In the genomic region with DNA sequence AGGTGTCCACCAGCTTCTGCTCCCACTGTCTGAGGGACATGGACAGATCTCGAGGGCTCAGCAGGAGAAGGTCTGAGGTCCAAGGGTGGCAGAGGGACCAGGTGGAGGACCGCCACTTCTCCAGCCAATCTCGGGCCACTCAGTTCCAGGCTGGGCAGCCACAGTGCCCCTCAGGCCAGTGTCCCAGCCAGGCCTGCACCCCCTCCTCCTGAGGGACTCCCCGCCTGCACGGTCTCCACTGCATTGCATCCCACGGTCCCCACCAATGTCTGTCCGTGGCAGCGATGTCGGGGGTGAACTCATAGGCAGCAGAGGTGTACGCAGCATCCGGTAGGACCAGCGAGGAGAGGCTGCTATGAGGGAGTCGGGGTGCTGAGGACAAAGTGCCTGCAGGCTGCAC, we compare ENCODE assay signal across 13 cellular contexts.
A peak's percentile ranks its signal among the peaks of the same experiment; 100 is the strongest.
DNase-seq lines count a peak whose midpoint lies in the region; ATAC-seq lines count a peak whose summit lies in the region.
"Had no signal": no experiment of that assay in that cellular context is flagged by ENCODE, and none has a peak within 500 bp of the region (broad histone marks: within the 10 kb centered on the region; RNA-seq: fewer than 3 reads in every experiment).

No MANE protein-coding gene starts in this region.

- no peaks in the 10 kb centered on the region for H3K36me3 ChIP-seq in trophoblast cell (ENCODE audit: control insufficient read depth in 1 of 2, insufficient read depth in 2 of 2, low read length in 2 of 2)

- intact Hi-C loops in cardiac septum (cut with DNase I) (no loop called here), Right ventricle myocardium inferior (cut with DNase I) (no loop called here), left cardiac atrium (cut with DNase I) (no loop called here)

- no peak overlapping the region for H3K9ac ChIP-seq in trophoblast cell (ENCODE audit: low read length)

- H3K14ac ChIP-seq in trophoblast cell (ENCODE audit: low read length): no peak overlapping the region

- no peak overlapping the region for H2BK120ac ChIP-seq in trophoblast cell (ENCODE audit: insufficient read depth, low read length, poor library complexity)

- H4K12ac ChIP-seq in trophoblast cell (ENCODE audit: low read depth, low read length): peak overlapping the region; percentile 39

- no peaks in the 10 kb centered on the region for H3K27me3 ChIP-seq in trophoblast cell (ENCODE audit: insufficient read depth, low read length)

- no peak overlapping the region for H2AFZ ChIP-seq in trophoblast cell (ENCODE audit: insufficient read depth, low read length, poor library complexity)

- H3K4me2 ChIP-seq in trophoblast cell (ENCODE audit: low read length): no peak overlapping the region

- H3K18ac ChIP-seq in trophoblast cell (ENCODE audit: low read length): no peak overlapping the region

- H3K4me1 ChIP-seq in trophoblast cell (ENCODE audit: control insufficient read depth in 1 of 2, insufficient read depth in 2 of 2, low read length in 2 of 2): no peaks in the 10 kb centered on the region

- H3K27ac ChIP-seq in trophoblast cell (ENCODE audit: low read depth, low read length): no peak overlapping the region
- H3K27ac ChIP-seq: C4-2B had no signal

- H4K8ac ChIP-seq in trophoblast cell (ENCODE audit: low read depth, low read length): no peak overlapping the region

- no peak overlapping the region for H4K91ac ChIP-seq in trophoblast cell (ENCODE audit: low read depth, low read length)

- H3K79me2 ChIP-seq in trophoblast cell (ENCODE audit: control insufficient read depth, insufficient read depth, low read length, poor library complexity): no peaks in the 10 kb centered on the region

- peak overlapping the region; percentile 32 for H3K4me3 ChIP-seq in trophoblast cell (ENCODE audit: low read depth, low read length)

- WGBS in trophoblast cell (ENCODE audit: extremely low coverage, insufficient coverage, insufficient read length): no CpG with 5 or more reads among the region's 13 CpGs

- H2BK5ac ChIP-seq in trophoblast cell (ENCODE audit: low read depth, low read length, poor library complexity): no peak overlapping the region

- no peak overlapping the region for H3K23ac ChIP-seq in trophoblast cell (ENCODE audit: low read length)

- ATAC-seq in Right ventricle myocardium inferior (no peak), left cardiac atrium (no peak), GM18870 (IDR thresholded peaks at IDR 0.05; ENCODE audit: unreplicated experiment) (no peak)

- no peak overlapping the region for H2BK12ac ChIP-seq in trophoblast cell (ENCODE audit: low read length)

- no peak overlapping the region for H2AK5ac ChIP-seq in trophoblast cell (ENCODE audit: low read length)

- peak; percentile 55 for DNase-seq in cardiac septum (ENCODE audit: low spot score)
- DNase-seq in Right ventricle myocardium inferior (ENCODE audit: missing footprints): no peak
- DNase-seq in left cardiac atrium: peak; percentile 14
- DNase-seq in trophoblast cell: no peak
- DNase-seq in cerebellar nuclear complex (lab: John Stamatoyannopoulos, UW): no peak
- DNase-seq in HT-29 (ENCODE audit: low spot score): no peak
- DNase-seq: GOT3, KG1, NCI-H1417 treated with DMSO at 0.1 percent for 48 hours, NCI-H1930, NCI-H526 treated with DMSO at 0.1 percent for 48 hours had no signal

- no peak overlapping the region for H3K4ac ChIP-seq in trophoblast cell (ENCODE audit: low read depth, low read length)

- no peaks in the 10 kb centered on the region for H3K79me1 ChIP-seq in trophoblast cell (ENCODE audit: low read length)

- peaks cover 6% of the 10 kb centered on the region for H3K9me3 ChIP-seq in trophoblast cell (ENCODE audit: insufficient read depth, low read depth, low read length)

Comparison
In these comparisons a context has a peak if more than half of its experiments do, and no peak if none do; other contexts are left out.
1. DNase-seq: peak in cardiac septum (single experiment) and left cardiac atrium (single experiment); none in Right ventricle myocardium inferior (single experiment), trophoblast cell (0 of 2), cerebellar nuclear complex (0 of 2) and HT-29 (single experiment).